ENCODE assay signal across 9 cellular contexts in the genomic region with DNA sequence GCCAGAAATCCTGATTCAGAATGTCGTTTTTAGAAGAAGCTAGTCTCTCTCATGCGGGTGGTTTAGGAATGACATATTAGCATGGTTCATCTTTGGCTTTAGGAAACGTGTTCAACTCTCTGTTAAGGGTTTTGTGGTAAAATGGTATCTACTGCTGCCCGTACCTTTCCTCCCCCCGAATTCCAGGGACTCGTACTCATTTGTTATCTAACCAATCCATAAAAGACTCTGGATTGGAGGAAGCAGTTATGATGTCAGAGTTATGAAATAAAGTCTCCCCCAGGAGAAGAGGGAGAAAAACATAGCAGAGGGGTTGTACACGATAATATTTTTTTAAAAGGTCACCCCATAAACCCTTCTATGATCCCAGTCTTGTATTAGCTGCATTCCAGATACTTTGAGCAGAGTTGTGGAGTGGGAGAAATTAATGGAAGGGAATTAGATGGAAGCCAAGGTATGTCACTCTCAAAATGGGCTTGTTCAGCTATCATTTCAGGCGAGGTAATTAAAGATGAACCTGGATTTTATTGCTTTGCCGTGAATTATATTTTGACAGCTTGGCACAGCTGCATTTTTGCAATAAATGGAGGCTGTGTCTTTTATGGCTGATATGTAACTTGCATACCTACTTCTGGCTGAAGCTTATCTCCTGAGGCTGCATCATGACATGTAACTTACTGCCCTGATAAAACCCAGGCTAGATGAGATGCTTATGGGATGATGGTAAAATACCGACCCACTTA. TPM values are rescaled to one million over a fixed set of nuclear protein-coding genes. Genes with fewer than 3 reads are reported as not detected.
DNase-seq lines count a peak whose midpoint lies in the region; ATAC-seq and TF ChIP-seq lines count a peak whose summit lies in the region.
"Had no signal": no experiment of that assay in that cellular context is flagged by ENCODE, and none has a peak within 500 bp of the region (broad histone marks: within the 10 kb centered on the region; RNA-seq: fewer than 3 reads in every experiment).

No MANE protein-coding gene starts in this region.

- H3K27me3 ChIP-seq in IMR-90 (ENCODE audit: control insufficient read depth, insufficient read depth, low read length): no peaks in the 10 kb centered on the region
- no peaks in the 10 kb centered on the region for H3K27me3 ChIP-seq in duodenal mucosa (ENCODE audit: control insufficient read depth in 1 of 2, insufficient read depth in 2 of 2, low read length in 2 of 2)

- 0 out of 2 replicates have a peak overlapping the region, but pooled peaks have one; percentile 19 for H3K23ac ChIP-seq in IMR-90 (ENCODE audit: low read depth, low read length)

- peak overlapping the region; percentile 11; the same call in 1 of the 2 replicates for H3K27ac ChIP-seq in IMR-90 (ENCODE audit: insufficient read depth, low read length)
- no peak overlapping the region for H3K27ac ChIP-seq in duodenal mucosa (ENCODE audit: low read depth, low read length)

- H3K9me1 ChIP-seq in IMR-90 (ENCODE audit: insufficient read depth, low read length): peaks cover 26% of the 10 kb centered on the region

- no CpG with 5 or more reads among the region's 10 CpGs for WGBS in IMR-90 (ENCODE audit: extremely low coverage in 2 of 2, insufficient read length in 1 of 2), 2 experiments

- CTCF ChIA-PET in IMR-90 (lab: Yijun Ruan, JAX): interaction anchor here (0.9 kb wide), 1 partner anchor 11 kb away, joined by 3 read pairs; no protein-coding TSS in a partner anchor

- BruUV-seq in IMR-90 (replicated peaks; lab: Mats Ljungman, UMichigan): no TSS peak

- H3K4me1 ChIP-seq in IMR-90 (ENCODE audit: control insufficient read depth, insufficient read depth, low read length): peaks cover 22% of the 10 kb centered on the region
- peaks cover 14 to 16% of the 10 kb centered on the region in 2 donors for H3K4me1 ChIP-seq in duodenal mucosa (ENCODE audit: control insufficient read depth in 1 of 2, insufficient read depth in 2 of 2, low read length in 2 of 2)

- H2BK15ac ChIP-seq in IMR-90 (ENCODE audit: low read depth, low read length): no peak overlapping the region

- peaks cover 22% of the 10 kb centered on the region for H3K36me3 Mint-ChIP-seq in nephron (ENCODE audit: low read depth)

- H3K79me1 ChIP-seq in IMR-90 (ENCODE audit: low read depth in 1 of 2, low read length in 2 of 2): peaks cover 8 to 77% of the 10 kb centered on the region in 2 experiments

- no peak overlapping the region for H2AK5ac ChIP-seq in IMR-90 (ENCODE audit: low read depth, low read length)

- DNase-seq in A172 (ENCODE audit: low spot score) (peak; percentile 90), IMR-90 (peak; percentile 90), NCI-H2171 (lab: John Stamatoyannopoulos, UW) (no peak)
- DNase-seq in activated T-cell treated with anti-CD3 and anti-CD28 coated beads, Interleukin-2, amount 50 U/mL, for 1 hour: no peak
- DNase-seq: stimulated activated CD4-positive, alpha-beta T cell treated with anti-CD3 and anti-CD28 coated beads, Interleukin-2, amount 100 ng/mL, for 48 hours had no signal

- TF ChIP-seq CTCF in IMR-90 (conservative IDR thresholded peaks at IDR 0.05; ENCODE audit: low read depth, low read length) (no peak), nephron (IDR thresholded peaks at IDR 0.05; ENCODE audit: unreplicated experiment in 3 of 3) (no peak)

- H2AFZ ChIP-seq in IMR-90 (replicated peaks; ENCODE audit: low read length, poor library complexity): no peak overlapping the region

- H3K18ac ChIP-seq in IMR-90 (ENCODE audit: low read depth, low read length): peak overlapping the region; percentile 3; the same call in 1 of the 2 replicates

- no peak overlapping the region for H4K91ac ChIP-seq in IMR-90 (ENCODE audit: insufficient read depth, low read depth, low read length)

- H3K36me3 ChIP-seq in IMR-90 (ENCODE audit: control insufficient read depth, insufficient read depth, low read length) (peaks cover 22% of the 10 kb centered on the region), duodenal mucosa (ENCODE audit: control insufficient read depth in 1 of 2, insufficient read depth in 2 of 2, low read length in 2 of 2) (no peaks in the 10 kb centered on the region)

- H3K27ac Mint-ChIP-seq in nephron: peak overlapping the region; percentile 85 to 99 (median 95)

- no peak overlapping the region for H2BK20ac ChIP-seq in IMR-90 (ENCODE audit: low read depth, low read length)

- H3K14ac ChIP-seq in IMR-90 (replicated peaks; ENCODE audit: low read depth, low read length): 0 out of 2 replicates have a peak overlapping the region, but pooled peaks have one; percentile 44

- peaks cover 91% of the 10 kb centered on the region for H4K20me1 ChIP-seq in IMR-90 (ENCODE audit: insufficient read depth, low read length)

- H3K9ac ChIP-seq in IMR-90 (ENCODE audit: low read depth, low read length) (no peak overlapping the region), duodenal mucosa (ENCODE audit: low read depth in 1 of 2, low read length in 2 of 2) (peak overlapping the region in 1 of 2 donors; percentile 38)

- no peak overlapping the region for H4K5ac ChIP-seq in IMR-90 (ENCODE audit: low read depth, low read length)

- H3K56ac ChIP-seq in IMR-90 (ENCODE audit: extremely low read depth, insufficient read depth, low read length): peak overlapping the region; percentile 19; the same call in 1 of the 2 replicates

- POLR2A ChIA-PET in IMR-90 (lab: Charles Lee; ENCODE audit: unreplicated experiment): interaction anchor here (0.7 kb wide), 1 partner anchor 117 kb away, joined by 3 read pairs; no protein-coding TSS in a partner anchor

- ATAC-seq in IMR-90 (ENCODE audit: low read depth) (peak; percentile 50), GM19397 (IDR thresholded peaks at IDR 0.05; ENCODE audit: unreplicated experiment) (no peak), GM19395 (IDR thresholded peaks at IDR 0.05; ENCODE audit: unreplicated experiment) (no peak)

- H4K8ac ChIP-seq in IMR-90 (ENCODE audit: low read depth in 2 of 2, low read length in 2 of 2): no peak overlapping the region

- H3K4me3 Mint-ChIP-seq in nephron: peak overlapping the region in 2 of 3 experiments; percentile 32 to 36

- H3K4me3 ChIP-seq in IMR-90 (ENCODE audit: insufficient read depth, low read depth, low read length): no peak overlapping the region
- peak overlapping the region; percentile 48 to 54 for H3K4me3 ChIP-seq in duodenal mucosa (ENCODE audit: low read depth in 1 of 2, low read length in 2 of 2)

- H3K27me3 Mint-ChIP-seq in nephron (ENCODE audit: low read depth): no peaks in the 10 kb centered on the region

- H2BK120ac ChIP-seq in IMR-90 (ENCODE audit: low read depth, low read length): peak overlapping the region; percentile 28; the same call in 1 of the 2 replicates

- no peaks in the 10 kb centered on the region for H3K9me3 Mint-ChIP-seq in nephron

- no peak; the same call in none of the 2 replicates for TF ChIP-seq POLR2A in IMR-90 (IDR thresholded peaks at IDR 0.05; ENCODE audit: low read depth, low read length)

- dilution Hi-C loops in IMR-90 (cut with HindIII; ENCODE audit: low sequenced_read_pairs, unreplicated experiment): no loop called here

- peak overlapping the region; percentile 48; the same call in 1 of the 2 replicates for H3K4me2 ChIP-seq in IMR-90 (ENCODE audit: low read depth, low read length)

- H2AK9ac ChIP-seq in IMR-90 (replicated peaks; ENCODE audit: low read depth, low read length, poor library complexity): no peak overlapping the region

- in situ Hi-C loops in IMR-90 (cut with MboI; ENCODE audit: low sequenced_read_pairs): no loop called here

- intact Hi-C loops in IMR-90 (cut with micrococcal nuclease): loop anchor here (10.0 kb wide), 1 partner anchor 163 kb away; no protein-coding TSS in a partner anchor

- peak overlapping the region; percentile 97 for H2BK5ac ChIP-seq in IMR-90 (ENCODE audit: low read depth, low read length, poor library complexity, severe bottlenecking)

- H3K9me3 ChIP-seq in IMR-90 (ENCODE audit: control insufficient read depth, insufficient read depth, low read length) (no peaks in the 10 kb centered on the region), duodenal mucosa (ENCODE audit: control insufficient read depth in 1 of 2, low read length in 2 of 2) (no peaks in the 10 kb centered on the region)

- no peak overlapping the region for H3K4ac ChIP-seq in IMR-90 (ENCODE audit: low read depth, low read length)

- no peak for TF ChIP-seq RAD21 in IMR-90 (IDR thresholded peaks at IDR 0.05; ENCODE audit: low read length)

- peaks cover 72% of the 10 kb centered on the region for H3K4me1 Mint-ChIP-seq in nephron

TF ChIP-seq in IMR-90, 13 proteins besides CTCF, POLR2A, EP300 and RAD21 (continues in another document):
- TF ChIP-seq MXI1 (IDR thresholded peaks at IDR 0.05; ENCODE audit: borderline replicate concordance, low read depth, low read length) (peak; percentile 53; the same call in 1 of the 2 replicates), MAFK (IDR thresholded peaks at IDR 0.05; ENCODE audit: low read depth, low read length) (no peak), CHD1 (IDR thresholded peaks at IDR 0.05; ENCODE audit: low read depth, low read length) (0 out of 2 replicates have a peak, but pooled peaks have one; percentile 19), CEBPB (IDR thresholded peaks at IDR 0.05; ENCODE audit: low read depth, low read length) (peak; percentile 30; the same call in 1 of the 2 replicates), RCOR1 (IDR thresholded peaks at IDR 0.05; ENCODE audit: insufficient replicate concordance, low read length) (no peak), RFX5 (IDR thresholded peaks at IDR 0.05; ENCODE audit: low read depth, low read length) (no peak), BHLHE40 (IDR thresholded peaks at IDR 0.05; ENCODE audit: low read depth, low read length) (peak; percentile 69), SMC3 (IDR thresholded peaks at IDR 0.05; ENCODE audit: low read depth, low read length) (0 out of 2 replicates have a peak, but pooled peaks have one; percentile 14), NFE2L2 (IDR thresholded peaks at IDR 0.05; ENCODE audit: low read depth, low read length) (no peak)
- TF ChIP-seq, protein P1, sequence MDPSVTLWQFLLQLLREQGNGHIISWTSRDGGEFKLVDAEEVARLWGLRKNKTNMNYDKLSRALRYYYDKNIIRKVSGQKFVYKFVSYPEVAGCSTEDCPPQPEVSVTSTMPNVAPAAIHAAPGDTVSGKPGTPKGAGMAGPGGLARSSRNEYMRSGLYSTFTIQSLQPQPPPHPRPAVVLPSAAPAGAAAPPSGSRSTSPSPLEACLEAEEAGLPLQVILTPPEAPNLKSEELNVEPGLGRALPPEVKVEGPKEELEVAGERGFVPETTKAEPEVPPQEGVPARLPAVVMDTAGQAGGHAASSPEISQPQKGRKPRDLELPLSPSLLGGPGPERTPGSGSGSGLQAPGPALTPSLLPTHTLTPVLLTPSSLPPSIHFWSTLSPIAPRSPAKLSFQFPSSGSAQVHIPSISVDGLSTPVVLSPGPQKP (IDR thresholded peaks at IDR 0.05; ENCODE audit: borderline replicate concordance, low read depth, low read length): no peak

RNA-seq across cellular contexts. Expression of a gene that starts 31.3 kb away (rescaled TPM):
- 66.0 and 74.9 TPM in 2 replicates for total RNA-seq in A172 (2014; rRNA removed; shearing (Covaris generic))
- total RNA-seq in IMR-90 (2012; rRNA removed): 267 and 361 TPM in 2 replicates
- 191 and 221 TPM in 2 replicates for polyA plus RNA-seq in IMR-90 (2012; rRNA removed)
- polyA plus RNA-seq in IMR-90 (2012; cell fraction: cytosol; rRNA removed): 68.3 and 80.0 TPM in 2 replicates
- polyA plus RNA-seq in IMR-90 (2012; cell fraction: nucleus; rRNA removed; ENCODE audit: low replicate concordance): 60.2 and 146 TPM in 2 replicates

Comparison
In these comparisons a context has a peak if more than half of its experiments do, and no peak if none do; other contexts are left out.
1. DNase-seq: peak in A172 (single experiment) and IMR-90 (single experiment); none in activated T-cell treated with anti-CD3 and anti-CD28 coated beads, Interleukin-2, amount 50 U/mL, for 1 hour (single experiment) and NCI-H2171 (single experiment).